In genomic region chr3:50235716-50236483, GRCh38 we compare ENCODE assay signal across 8 cellular contexts. TPM values are rescaled to one million over a fixed set of nuclear protein-coding genes. Genes with fewer than 3 reads are reported as not detected.
DNase-seq lines count a peak whose midpoint lies in the region; ATAC-seq, FAIRE-seq and TF ChIP-seq lines count a peak whose summit lies in the region.

Gene GNAI2, plus strand, starts transcription at chr3:50236204. Its CDS starts 132 bp downstream, at chr3:50236336.

- no peaks in the 10 kb centered on the region for H3K9me3 ChIP-seq in psoas muscle

- DNase-seq in NCI-H187 treated with DMSO at 0.1 percent for 48 hours (lab: John Stamatoyannopoulos, UW), result peak; percentile 76
- peak; percentile 78 to 100 (median 99) for DNase-seq in anterior cingulate cortex (lab: John Stamatoyannopoulos, UW)
- peak; percentile 99 for DNase-seq in left ventricle myocardium superior
- DNase-seq in psoas muscle, result peak; percentile 99
- peak; percentile 99 for DNase-seq in urothelium cell line (ENCODE audit: low spot score)

- peak within 1 kb of the TSS; percentile 81 for H3K27ac ChIP-seq in psoas muscle

- H3K36me3 ChIP-seq in psoas muscle (ENCODE audit: insufficient read depth in 1 of 2, low read depth in 1 of 2), result no peaks in the 10 kb centered on the region

- peak; percentile 93 for ATAC-seq in GM18499 (IDR thresholded peaks at IDR 0.05; ENCODE audit: insufficient read depth, unreplicated experiment)
- ATAC-seq in HG02943 (IDR thresholded peaks at IDR 0.05; ENCODE audit: low read depth, unreplicated experiment), result peak; percentile 95
- peak; percentile 89 for ATAC-seq in left ventricle myocardium superior
- ATAC-seq in psoas muscle, result peak; percentile 93 to 97 (median 95)

- intact Hi-C loops in T-helper 2 cell treated with Interferon-gamma antibody and Interleukin-4, amounts not matched to agents 100 ng/mL and 5 ng/mL, for 36 hours (cut with micrococcal nuclease), result loop anchor here (1.0 to 10.0 kb wide), 5 partner anchors 63 to 1149 kb away; partner anchors contain the start of genes APEH, CISH, HYAL3 and MANF
- intact Hi-C loops in left ventricle myocardium superior (cut with micrococcal nuclease), result no loop called here
- intact Hi-C loops in psoas muscle (cut with DNase I), result no loop called here

- TF ChIP-seq CTCF in psoas muscle (IDR thresholded peaks at IDR 0.05), result no peak

- 1% methylated on average over 42 to 75 of the region's 75 CpGs for WGBS in psoas muscle, 3 donors

- peak within 1 kb of the TSS; percentile 85 for H3K4me3 ChIP-seq in psoas muscle

- peak; percentile 96 for FAIRE-seq in urothelium cell line (lab: Jason Lieb, UNC)

- H3K27me3 ChIP-seq in psoas muscle (ENCODE audit: insufficient read depth in 3 of 3, low read length in 2 of 3), result no peaks in the 10 kb centered on the region

- H3K4me1 ChIP-seq in psoas muscle, result peaks cover 16% of the 10 kb centered on the region

RNA-seq across cellular contexts. Expression of gene GNAI2, which starts in this region (rescaled TPM):
- total RNA-seq in T-helper 2 cell treated with Interferon-gamma antibody and Interleukin-4, amounts not matched to agents 100 ng/mL and 5 ng/mL, for 36 hours, result 420 and 429 TPM in 2 replicates
- total RNA-seq in left ventricle myocardium superior (137 TPM), psoas muscle (10 to 100 TPM; 55.5 to 93.9 (median 74.8) TPM)
- 10 to 100 TPM; 39.4 to 57.6 (median 50.7) TPM for polyA plus RNA-seq in psoas muscle

Comparison
In these comparisons a context has a peak if more than half of its experiments do, and no peak if none do; other contexts are left out.
1. Peak in every context shown above with its lines: DNase-seq, ATAC-seq, H3K4me3 ChIP-seq and H3K27ac ChIP-seq.